Comparison of ENCODE assay signal across 20 cellular contexts in genomic region chr13:75603038-75603437, GRCh38.
"Had no signal": no experiment of that assay in that cellular context is flagged by ENCODE, and none has a peak within 500 bp of the region (broad histone marks: within the 10 kb centered on the region; RNA-seq: fewer than 3 reads in every experiment).

No MANE protein-coding gene starts in this region.

- H3K9me3 Mint-ChIP-seq: immature natural killer cell, mesothelial cell of epicardium had no signal

- ATAC-seq: foreskin keratinocyte, gastroesophageal sphincter, heart left ventricle, left lung, left ventricle myocardium superior, lower lobe of right lung had no signal

- H3K4me1 Mint-ChIP-seq: immature natural killer cell had no signal

- H3K4me3 Mint-ChIP-seq: immature natural killer cell, mesothelial cell of epicardium had no signal

- H3K4me3 ChIP-seq: coronary artery, dorsolateral prefrontal cortex, esophagus muscularis mucosa, gastroesophageal sphincter, heart left ventricle, hepatocyte, left lung, lower lobe of right lung had no signal

- H3K27ac Mint-ChIP-seq: immature natural killer cell, mesothelial cell of epicardium had no signal

- DNase-seq: dermis blood vessel endothelial cell; dorsolateral prefrontal cortex; effector CD4-positive, alpha-beta T cell; effector memory CD4-positive, alpha-beta T cell; foreskin keratinocyte; heart left ventricle; hypothalamus; immature natural killer cell; islet precursor cell; kidney; kidney glomerular epithelial cell; left lung; left ventricle myocardium superior; lower lobe of right lung; mesenchymal stem cell had no signal

- H3K9me3 ChIP-seq: esophagus muscularis mucosa, gastroesophageal sphincter, left lung, lower lobe of right lung had no signal

- H3K27ac ChIP-seq: coronary artery, dorsolateral prefrontal cortex, esophagus muscularis mucosa, foreskin keratinocyte, gastroesophageal sphincter, heart left ventricle, hepatocyte, left lung, lower lobe of right lung had no signal

- H3K4me1 ChIP-seq: esophagus muscularis mucosa, gastroesophageal sphincter, left lung, lower lobe of right lung had no signal
